In genomic region chr7:106018566-106019338, GRCh38 we compare ENCODE assay signal across 1 cellular context.
TF ChIP-seq lines count a peak whose summit lies in the region.

No MANE protein-coding gene starts in this region.

TF ChIP-seq in K562, 482 proteins besides CTCF, POLR2A, EP300 and RAD21 (continued from another document and continues in another):
- TF ChIP-seq ZNF398 (CRISPR knock-in tag; IDR thresholded peaks at IDR 0.05) (no peak), EP400 (IDR thresholded peaks at IDR 0.05) (no peak), KDM5B (IDR thresholded peaks at IDR 0.05; ENCODE audit: insufficient replicate concordance, low read depth, low read length) (no peak), KDM2B (CRISPR knock-in tag; IDR thresholded peaks at IDR 0.05) (no peak), FOXJ2 (tag; IDR thresholded peaks at IDR 0.05) (no peak), TRIM28 (IDR thresholded peaks at IDR 0.05) (peak; percentile 28; the same call in 1 of the 2 replicates), HDAC1 (IDR thresholded peaks at IDR 0.05) (peak in 1 of 2 experiments; percentile 79; a peak in 2 of 4 replicates), RBM17 (IDR thresholded peaks at IDR 0.05; ENCODE audit: borderline replicate concordance, low read depth, low read length) (no peak), ELF4 (CRISPR knock-in tag; IDR thresholded peaks at IDR 0.05) (0 out of 2 replicates have a peak, but pooled peaks have one; percentile 37), ARID1B (IDR thresholded peaks at IDR 0.05) (peak; percentile 97), BACH1 (tag; IDR thresholded peaks at IDR 0.05) (no peak), GTF2E2 (tag; IDR thresholded peaks at IDR 0.05) (no peak), MTA1 (IDR thresholded peaks at IDR 0.05; ENCODE audit: borderline replicate concordance) (peak; percentile 42; the same call in 1 of the 2 replicates), GTF3C2 (IDR thresholded peaks at IDR 0.05; ENCODE audit: borderline replicate concordance, extremely low read depth, insufficient read length) (no peak), FOSL1 (tag; conservative IDR thresholded peaks at IDR 0.05) (peak; percentile 99), ZNF778 (CRISPR knock-in tag; IDR thresholded peaks at IDR 0.05) (no peak), GATAD2B (IDR thresholded peaks at IDR 0.05; ENCODE audit: borderline replicate concordance) (peak; percentile 35; the same call in 1 of the 2 replicates), MLLT1 (IDR thresholded peaks at IDR 0.05) (peak in 1 of 2 experiments; percentile 39; a peak in 1 of 4 replicates), KLF10 (CRISPR knock-in tag; IDR thresholded peaks at IDR 0.05) (no peak), FOXA3 (CRISPR knock-in tag; conservative IDR thresholded peaks at IDR 0.05 in 1 of 2, IDR thresholded peaks at IDR 0.05 in 1 of 2) (peak in 1 of 2 experiments; percentile 85; a peak in 3 of 4 replicates), CBFA2T3 (IDR thresholded peaks at IDR 0.05) (peak; percentile 98), UBTF (IDR thresholded peaks at IDR 0.05; ENCODE audit: borderline replicate concordance in 1 of 2, low read depth in 2 of 2, low read length in 2 of 2) (no peak), ZBTB26 (CRISPR knock-in tag; IDR thresholded peaks at IDR 0.05) (no peak), RERE (CRISPR knock-in tag; IDR thresholded peaks at IDR 0.05; ENCODE audit: borderline replicate concordance) (no peak), ZBTB2 (IDR thresholded peaks at IDR 0.05) (0 out of 2 replicates have a peak, but pooled peaks have one; percentile 50), ATF6 (CRISPR knock-in tag; IDR thresholded peaks at IDR 0.05) (no peak), REST (CRISPR knock-in tag; IDR thresholded peaks at IDR 0.05; ENCODE audit: low read depth) (no peak), POLR2H (tag; IDR thresholded peaks at IDR 0.05; ENCODE audit: low read depth) (no peak), ZNF146 (CRISPR knock-in tag; IDR thresholded peaks at IDR 0.05; ENCODE audit: unreplicated experiment) (no peak)
